Comparison of ENCODE assay signal across 9 cellular contexts in the genomic region with DNA sequence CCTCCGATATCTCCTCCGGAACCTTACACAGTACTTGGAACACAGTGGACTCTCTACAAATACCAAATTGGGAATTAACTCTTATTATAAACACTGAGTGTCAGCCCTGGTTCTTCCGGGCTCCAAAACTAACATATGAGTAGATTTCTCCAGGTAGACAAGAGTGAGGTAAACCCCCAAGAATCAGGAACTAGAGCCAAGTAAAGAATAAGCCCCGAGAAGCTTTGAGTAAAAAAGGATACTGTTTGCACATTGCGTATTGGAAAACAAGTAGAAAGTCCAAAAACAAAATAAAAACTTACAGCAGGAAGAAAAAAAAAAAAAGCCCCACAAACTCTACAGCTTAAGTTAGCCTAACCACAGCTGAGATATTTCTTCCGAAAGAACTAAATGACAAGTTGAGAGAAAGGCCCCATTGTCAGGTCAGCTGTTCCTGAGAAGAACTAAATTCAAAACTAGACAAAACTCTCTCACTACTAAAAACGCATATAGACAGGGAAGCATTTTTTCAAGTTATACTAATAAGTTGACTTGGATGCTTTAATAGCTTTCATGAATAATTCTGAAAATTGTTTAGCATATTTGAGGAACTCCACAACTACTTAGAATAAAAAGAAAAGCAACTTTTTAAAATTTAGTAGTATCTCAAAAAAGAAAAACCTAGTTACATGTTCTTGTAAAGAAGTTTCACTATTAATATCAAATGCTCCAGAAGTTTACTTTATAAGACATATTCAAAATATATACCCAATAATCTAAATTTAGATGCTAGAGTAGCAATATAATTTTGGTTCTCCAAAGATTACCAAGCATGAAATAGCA. TPM values are rescaled to one million over a fixed set of nuclear protein-coding genes. Genes with fewer than 3 reads are reported as not detected.
DNase-seq lines count a peak whose midpoint lies in the region; ATAC-seq and TF ChIP-seq lines count a peak whose summit lies in the region.
"Had no signal": no experiment of that assay in that cellular context is flagged by ENCODE, and none has a peak within 500 bp of the region (broad histone marks: within the 10 kb centered on the region; RNA-seq: fewer than 3 reads in every experiment).

No MANE protein-coding gene starts in this region.

- no peaks in the 10 kb centered on the region for H3K79me2 ChIP-seq in OCI-LY1 (ENCODE audit: insufficient read depth, low read length)
- H3K79me2 ChIP-seq in osteoblast (ENCODE audit: insufficient read depth, low read length): no peaks in the 10 kb centered on the region

- in situ Hi-C loops in KBM-7 (cut with MboI; ENCODE audit: low pct_unique_long_range_greater_than_20kb, low sequenced_read_pairs): loop anchor here (25.0 kb wide), 1 partner anchor 284 kb away; no protein-coding TSS in a partner anchor

- H3K4me1 ChIP-seq in OCI-LY1 (ENCODE audit: insufficient read depth, low read length, severe bottlenecking) (peaks cover 54% of the 10 kb centered on the region), osteoblast (ENCODE audit: insufficient read depth, low read length) (peaks cover 10% of the 10 kb centered on the region)

- H3F3A ChIP-seq in OCI-LY1 (ENCODE audit: insufficient read depth, low read length): 0 out of 2 replicates have a peak, but pooled peaks cover 6% of the 10 kb centered on the region

- ATAC-seq in GM18858 (IDR thresholded peaks at IDR 0.05; ENCODE audit: unreplicated experiment) (peak; percentile 45), GM21529 (IDR thresholded peaks at IDR 0.05; ENCODE audit: unreplicated experiment) (peak; percentile 46)

- H2AFZ ChIP-seq in OCI-LY1 (ENCODE audit: low read length) (0 out of 2 replicates have a peak overlapping the region, but pooled peaks have one; percentile 2), osteoblast (ENCODE audit: low read length) (peak overlapping the region; percentile 47)

- H3K4me2 ChIP-seq in OCI-LY1 (ENCODE audit: low read length) (peak overlapping the region; percentile 45), osteoblast (ENCODE audit: insufficient read depth, low read length) (no peak overlapping the region)

- H3K27me3 ChIP-seq in OCI-LY1 (ENCODE audit: insufficient read depth, low read length) (no peaks in the 10 kb centered on the region), osteoblast (ENCODE audit: insufficient read depth, low read length) (peaks cover 8% of the 10 kb centered on the region), dorsolateral prefrontal cortex (no peaks in the 10 kb centered on the region)

- H3K36me3 ChIP-seq in OCI-LY1 (ENCODE audit: insufficient read depth, low read length) (no peaks in the 10 kb centered on the region), osteoblast (ENCODE audit: insufficient read depth, low read length) (no peaks in the 10 kb centered on the region)

- no peak for TF ChIP-seq CTCF in OCI-LY1 (IDR thresholded peaks at IDR 0.05; ENCODE audit: low read length)
- no peak for TF ChIP-seq CTCF in osteoblast (IDR thresholded peaks at IDR 0.05; ENCODE audit: extremely low read depth, low read depth, low read length)
- no peak for TF ChIP-seq CTCF in dorsolateral prefrontal cortex (IDR thresholded peaks at IDR 0.05 in 54 of 56, conservative IDR thresholded peaks at IDR 0.05 in 2 of 56; ENCODE audit: low read depth in 1 of 56, partially characterized antibody in 56 of 56)

- peak; percentile 42 for DNase-seq in osteoblast (ENCODE audit: insufficient read length, low spot score, missing footprints)
- no peak for DNase-seq in dorsolateral prefrontal cortex
- DNase-seq in KBM-7: no peak
- no peak for DNase-seq in NCI-H1930 (lab: John Stamatoyannopoulos, UW)
- DNase-seq: activated naive CD4-positive, alpha-beta T cell treated with Interleukin-2 at 50 U/mL for 16 hours; H9 had no signal

- H3K4me3 ChIP-seq in OCI-LY1 (ENCODE audit: low read depth, low read length, poor library complexity, severe bottlenecking): peak overlapping the region; percentile 15
- no peak overlapping the region for H3K4me3 ChIP-seq in osteoblast (ENCODE audit: insufficient read depth, low read length)
- H3K4me3 ChIP-seq in dorsolateral prefrontal cortex: no peak overlapping the region

- H3K9ac ChIP-seq in OCI-LY1 (ENCODE audit: low read length): peak overlapping the region; percentile 24

- intact Hi-C loops in dorsolateral prefrontal cortex (cut with DNase I): no loop called here

- H3K27ac ChIP-seq in OCI-LY1 (ENCODE audit: low read depth, low read length, poor library complexity, severe bottlenecking) (peak overlapping the region; percentile 89), osteoblast (ENCODE audit: low read depth, low read length) (no peak overlapping the region), dorsolateral prefrontal cortex (no peak overlapping the region)

- no peaks in the 10 kb centered on the region for H3K9me2 ChIP-seq in OCI-LY1 (ENCODE audit: low read depth, low read length)

- no peaks in the 10 kb centered on the region for H3K9me3 ChIP-seq in OCI-LY1 (ENCODE audit: low read length)
- H3K9me3 ChIP-seq in osteoblast (ENCODE audit: low read depth, low read length): no peaks in the 10 kb centered on the region

- no peaks in the 10 kb centered on the region for H4K20me1 ChIP-seq in OCI-LY1 (ENCODE audit: insufficient read depth, low read length)
- no peaks in the 10 kb centered on the region for H4K20me1 ChIP-seq in osteoblast (ENCODE audit: insufficient read depth, low read length)

RNA-seq across cellular contexts. Expression of a gene that starts 4.3 kb away (rescaled TPM):
- total RNA-seq in osteoblast (0.72 and 1.8 TPM in 2 replicates), dorsolateral prefrontal cortex (1 to 10 TPM in 116 of 120 experiments, under 1 TPM in 4; 0.65 to 6.9 (median 2.5) TPM)

RNA-seq across cellular contexts. Expression of a gene that starts 32.7 kb away (rescaled TPM):
- total RNA-seq in osteoblast: 0.29 TPM in 1 of 2 replicates, not detected in the other
- total RNA-seq in dorsolateral prefrontal cortex: 1 to 10 TPM in 14 of 120 experiments, under 1 TPM in 81, not detected in 25; 0.21 to 1.7 (median 0.58) TPM
